In the genomic region with DNA sequence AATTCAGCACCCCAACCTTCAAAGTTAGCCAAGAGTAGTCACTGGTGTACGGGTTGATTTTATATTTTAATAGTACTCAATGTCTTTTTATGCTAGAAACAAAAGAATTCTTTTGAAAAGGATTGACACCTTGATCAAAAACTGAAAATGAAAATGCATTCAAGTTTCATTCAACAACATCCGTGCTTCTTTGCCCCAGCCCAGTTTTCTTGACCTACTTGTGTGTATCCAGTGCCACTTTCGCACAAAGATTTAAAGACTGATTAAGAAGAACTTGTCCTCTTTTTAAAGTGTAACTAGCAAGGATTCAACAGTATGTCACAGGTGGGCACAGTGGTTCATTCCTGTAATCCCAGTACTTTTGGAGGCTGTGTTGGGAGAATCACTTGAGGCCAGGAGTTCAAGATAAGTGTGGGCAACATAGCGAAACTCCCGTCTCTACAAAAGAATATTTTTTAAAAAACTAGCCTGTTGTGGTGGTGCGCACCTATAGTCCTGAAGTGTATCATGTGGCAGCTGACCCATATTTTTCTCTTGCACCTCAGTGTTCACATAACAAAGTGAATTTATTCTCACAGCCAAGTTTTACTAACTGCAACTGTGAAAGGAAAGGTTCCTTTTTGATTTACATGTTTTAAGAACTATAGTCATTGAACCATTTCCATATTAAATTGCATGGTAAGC, we compare ENCODE assay signal across 1 cellular context.
TF ChIP-seq lines count a peak whose summit lies in the region.

No MANE protein-coding gene starts in this region.

TF ChIP-seq in endothelial cell of umbilical vein, 7 proteins besides CTCF, POLR2A, EP300 and RAD21 (continued from another document):
- TF ChIP-seq GATA2 (IDR thresholded peaks at IDR 0.05; ENCODE audit: insufficient read depth, insufficient read length, low read depth, low read length), result no peak
- no peak for TF ChIP-seq MAX (IDR thresholded peaks at IDR 0.05; ENCODE audit: insufficient read depth, insufficient read length)
